Comparison of ENCODE assay signal across 26 cellular contexts in the genomic region with DNA sequence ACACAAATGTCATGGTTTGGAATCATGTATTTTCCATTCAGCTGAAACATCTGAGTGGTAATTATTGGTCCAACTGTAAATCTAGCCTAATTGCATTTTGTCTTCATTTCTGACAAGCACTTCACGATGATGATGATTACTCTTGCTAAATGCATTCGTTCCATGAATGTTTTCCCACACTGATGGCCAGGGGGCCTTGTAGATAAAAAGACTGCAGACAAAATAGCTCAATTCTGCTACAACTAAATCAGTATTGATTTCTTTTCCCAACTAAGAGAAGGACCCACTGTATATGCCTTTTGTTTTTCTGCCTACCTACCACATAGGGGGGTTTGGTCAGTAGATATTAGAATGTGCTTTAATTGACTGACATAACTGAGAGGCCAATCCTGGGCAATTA.
"Had no signal": no experiment of that assay in that cellular context is flagged by ENCODE, and none has a peak within 500 bp of the region (broad histone marks: within the 10 kb centered on the region; RNA-seq: fewer than 3 reads in every experiment).

No MANE protein-coding gene starts in this region.

- H3K36me3 Mint-ChIP-seq: activated naive CD8-positive, alpha-beta T cell; immature natural killer cell; naive thymus-derived CD8-positive, alpha-beta T cell had no signal

- H3K9me3 Mint-ChIP-seq: activated B cell treated with CpG ODN at 0.5 μM for 24 hours; central memory CD8-positive, alpha-beta T cell; effector memory CD8-positive, alpha-beta T cell; stimulated activated naive CD8-positive, alpha-beta T cell treated with anti-CD3 and anti-CD28 coated beads, Interleukin-15, Interleukin-2, amounts not matched to agents 100 ng/mL and 50 ng/mL, for 24 hours had no signal

- H3K27ac Mint-ChIP-seq: activated B cell treated with CpG ODN at 0.5 μM for 24 hours; activated CD4-positive, alpha-beta T cell treated with anti-CD3 and anti-CD28 coated beads for 36 hours; activated naive CD8-positive, alpha-beta T cell; activated T-helper 2 cell treated with anti-CD3 and anti-CD28 coated beads, Interferon-gamma antibody, Interleukin-2, Interleukin-4, amounts not matched to agents 10 μg/mL and 5 μg/mL and 100 μg/mL, durations not matched to agents 14 hours and 24 hours and 36 hours; effector memory CD8-positive, alpha-beta T cell; immature natural killer cell; naive thymus-derived CD8-positive, alpha-beta T cell; stimulated activated naive CD8-positive, alpha-beta T cell treated with anti-CD3 and anti-CD28 coated beads, Interleukin-15, Interleukin-2, amounts not matched to agents 100 ng/mL and 50 ng/mL, for 24 hours had no signal

- H3K4me3 Mint-ChIP-seq: activated B cell treated with CpG ODN at 0.5 μM for 24 hours; activated CD4-positive, alpha-beta T cell treated with anti-CD3 and anti-CD28 coated beads for 36 hours; activated naive CD8-positive, alpha-beta T cell; activated T-cell treated with anti-CD3 and anti-CD28 coated beads, Interleukin-2, amount 50 U/mL, for 4 hours; central memory CD8-positive, alpha-beta T cell; effector memory CD8-positive, alpha-beta T cell; immature natural killer cell; naive thymus-derived CD8-positive, alpha-beta T cell; stimulated activated naive CD8-positive, alpha-beta T cell treated with anti-CD3 and anti-CD28 coated beads, Interleukin-15, Interleukin-2, amounts not matched to agents 100 ng/mL and 50 ng/mL, for 24 hours had no signal

- H3K4me1 Mint-ChIP-seq: activated B cell treated with CpG ODN at 0.5 μM for 24 hours; activated CD4-positive, alpha-beta T cell treated with anti-CD3 and anti-CD28 coated beads for 36 hours; central memory CD8-positive, alpha-beta T cell; immature natural killer cell; naive thymus-derived CD8-positive, alpha-beta T cell had no signal

- ATAC-seq: activated CD4-positive, alpha-beta T cell treated with anti-CD3 and anti-CD28 coated beads for 36 hours; activated T-cell treated with anti-CD3 and anti-CD28 coated beads, Interleukin-2, amount 50 U/mL, for 4 hours; effector memory CD8-positive, alpha-beta T cell; esophagus mucosa; left lung; naive thymus-derived CD8-positive, alpha-beta T cell; psoas muscle; right cardiac atrium had no signal

- H3K27me3 Mint-ChIP-seq: activated B cell treated with CpG ODN at 0.5 μM for 24 hours; activated CD4-positive, alpha-beta T cell treated with anti-CD3 and anti-CD28 coated beads for 36 hours; activated naive CD8-positive, alpha-beta T cell; central memory CD8-positive, alpha-beta T cell; effector memory CD8-positive, alpha-beta T cell; naive thymus-derived CD8-positive, alpha-beta T cell; stimulated activated naive CD8-positive, alpha-beta T cell treated with anti-CD3 and anti-CD28 coated beads, Interleukin-15, Interleukin-2, amounts not matched to agents 100 ng/mL and 50 ng/mL, for 24 hours had no signal

- DNase-seq: activated B cell treated with CpG ODN at 0.5 μM for 24 hours; activated CD4-positive, alpha-beta T cell treated with anti-CD3 and anti-CD28 coated beads for 36 hours; activated CD4-positive, alpha-beta T cell treated with anti-CD3 and anti-CD28 coated beads, Interleukin-2, amount 50 U/mL, for 4 hours; activated CD8-positive, alpha-beta memory T cell treated with anti-CD3 and anti-CD28 coated beads, Interleukin-2, amount 50 U/mL, for 48 hours; activated naive CD4-positive, alpha-beta T cell; activated T-cell treated with anti-CD3 and anti-CD28 coated beads, Interleukin-2, amount 50 U/mL, for 4 hours; adrenal gland; colonic mucosa; dorsolateral prefrontal cortex; effector memory CD8-positive, alpha-beta T cell; foreskin melanocyte; immature natural killer cell; left lung; naive thymus-derived CD8-positive, alpha-beta T cell; ovary; psoas muscle; right cardiac atrium; stimulated activated CD4-positive, alpha-beta T cell treated with anti-CD3 and anti-CD28 coated beads, Interleukin-4, amount 100 ng/mL, for 4 hours; substantia nigra; T1000; thyroid gland had no signal
